In genomic region chr5:6539060-6539459, GRCh38 we compare ENCODE assay signal across 25 cellular contexts.
"Had no signal": no experiment of that assay in that cellular context is flagged by ENCODE, and none has a peak within 500 bp of the region (broad histone marks: within the 10 kb centered on the region; RNA-seq: fewer than 3 reads in every experiment).

No MANE protein-coding gene starts in this region.

- H3K4me2 ChIP-seq: neural progenitor cell had no signal

- H2AFZ ChIP-seq: neural progenitor cell, parathyroid adenoma had no signal

- H3K27me3 ChIP-seq: ovary, right lobe of liver, sigmoid colon, stomach, thyroid gland, tibial nerve, upper lobe of left lung, uterus had no signal

- DNase-seq: natural killer cell; occipital lobe; ovary; posterior cingulate gyrus; psoas muscle; right cardiac atrium; right lobe of liver; sigmoid colon; small intestine; stimulated activated CD4-positive, alpha-beta T cell treated with anti-CD3 and anti-CD28 coated beads, Interleukin-15, amount 100 ng/mL, for 24 hours; stimulated activated CD4-positive, alpha-beta T cell treated with anti-CD3 and anti-CD28 coated beads, Interleukin-2, amount 100 ng/mL, for 24 hours; stimulated activated CD4-positive, alpha-beta T cell treated with anti-CD3 and anti-CD28 coated beads, Interleukin-2, amount 100 ng/mL, for 48 hours; stimulated activated CD4-positive, alpha-beta T cell treated with anti-CD3 and anti-CD28 coated beads, Interleukin-4, amount 100 ng/mL, for 24 hours; stimulated activated naive B cell treated with anti-CD40 and anti-IgM and Interleukin-4, amounts not matched to agents 10 μg/mL and 1 μg/mL and 100 μg/mL, for 72 hours; stimulated activated naive CD4-positive, alpha-beta T cell treated with Interleukin-2 at 50 U/mL for 16 hours; stomach; thyroid gland; trophoblast cell; upper lobe of left lung; uterus had no signal

- H3K4me3 ChIP-seq: neural progenitor cell, ovary, psoas muscle, right lobe of liver, sigmoid colon, stomach, thoracic aorta, thyroid gland, tibial nerve, upper lobe of left lung, uterus had no signal

- H3K36me3 ChIP-seq: neural progenitor cell, ovary, right lobe of liver, sigmoid colon, stomach, thoracic aorta, thyroid gland, tibial nerve, upper lobe of left lung, uterus had no signal

- FAIRE-seq: small intestine had no signal

- H3K9ac ChIP-seq: neural progenitor cell, parathyroid adenoma had no signal

- H3K9me3 ChIP-seq: ovary, psoas muscle, right lobe of liver, sigmoid colon, stomach, thoracic aorta, thyroid gland, tibial nerve, upper lobe of left lung, uterus had no signal

- H3K79me2 ChIP-seq: parathyroid adenoma had no signal

- ATAC-seq: natural killer cell; psoas muscle; right cardiac atrium; right lobe of liver; stimulated activated effector memory CD8-positive, alpha-beta T cell treated with anti-CD3 and anti-CD28 coated beads, Interleukin-12 subunit alpha, Interleukin-12 subunit beta, amount 100 ng/mL, for 72 hours; stimulated activated naive B cell treated with anti-CD40 and anti-IgM and Interleukin-4, amounts not matched to agents 10 μg/mL and 1 μg/mL and 100 μg/mL, for 72 hours had no signal

- H3K4me1 ChIP-seq: neural progenitor cell, parathyroid adenoma, stomach, thyroid gland, tibial nerve, upper lobe of left lung, uterus had no signal

- H3K27ac ChIP-seq: neural progenitor cell, ovary, parathyroid adenoma, right lobe of liver, thyroid gland, tibial nerve, upper lobe of left lung, uterus had no signal
